8 cellular contexts compared by ENCODE assay signal in genomic region chr3:111717601-111718000, GRCh38. TPM values are rescaled to one million over a fixed set of nuclear protein-coding genes. Genes with fewer than 3 reads are reported as not detected.
A peak's percentile ranks its signal among the peaks of the same experiment; 100 is the strongest.
DNase-seq lines count a peak whose midpoint lies in the region; ATAC-seq and TF ChIP-seq lines count a peak whose summit lies in the region.

No MANE protein-coding gene starts in this region.

- in situ Hi-C loops in GM23248 (cut with MboI) (loop anchor here (5.0 kb wide), 2 partner anchors 145 to 245 kb away; no protein-coding TSS in a partner anchor), Panc1 (cut with HindIII; ENCODE audit: low pct_unique_long_range_greater_than_20kb, low sequenced_read_pairs) (no loop called here)

- H3K23ac ChIP-seq in neuronal stem cell (ENCODE audit: low read depth, low read length, poor library complexity), result no peak overlapping the region

- ATAC-seq in Panc1, result peak; percentile 98

- no peak overlapping the region for H3K14ac ChIP-seq in neuronal stem cell (ENCODE audit: low read length)

- H3K4me1 ChIP-seq in GM23248 (ENCODE audit: insufficient read depth), result peaks cover 8% of the 10 kb centered on the region; the same call in 1 of the 2 replicates
- H3K4me1 ChIP-seq in Panc1 (ENCODE audit: control insufficient read depth, insufficient read depth, low read length), result no peaks in the 10 kb centered on the region; the same call in 1 of the 2 replicates
- peaks cover 0 to 3% of the 10 kb centered on the region in 2 donors for H3K4me1 ChIP-seq in neuronal stem cell (ENCODE audit: control insufficient read depth in 2 of 2, insufficient read depth in 1 of 2, low read depth in 1 of 2, low read length in 2 of 2)

- H3K4me2 ChIP-seq in GM23248 (ENCODE audit: unreplicated experiment) (no peak overlapping the region), neuronal stem cell (ENCODE audit: insufficient read depth, low read length, poor library complexity, severe bottlenecking) (no peak overlapping the region)

- H3K9ac ChIP-seq in GM23248 (no peak overlapping the region), neuronal stem cell (ENCODE audit: low read depth, low read length, poor library complexity) (no peak overlapping the region)

- intact Hi-C loops in Panc1 (cut with micrococcal nuclease; ENCODE audit: unreplicated experiment), result loop anchor here (1.0 to 2.0 kb wide), 3 partner anchors 143 to 295 kb away; no protein-coding TSS in a partner anchor

- H3K9me2 ChIP-seq in GM23248 (ENCODE audit: insufficient read depth), result no peaks in the 10 kb centered on the region

- WGBS in GM23248 (ENCODE audit: low coverage in 1 of 2, low lambda C conversion rate in 2 of 2, missing lambda C conversion rate in 2 of 2), 2 experiments, result 0 to 3% methylated on average over 2 of the region's 2 CpGs
- WGBS in neuronal stem cell (ENCODE audit: extremely low coverage in 2 of 2, insufficient read length in 2 of 2, insufficient replicate concordance in 1 of 2), 2 donors, result no CpG with 5 or more reads among the region's 2 CpGs

- H3K27ac ChIP-seq in GM23248, result no peak overlapping the region
- H3K27ac ChIP-seq in Panc1 (ENCODE audit: low read length), result no peak overlapping the region
- no peak overlapping the region for H3K27ac ChIP-seq in neuronal stem cell (replicated peaks; ENCODE audit: low read length)

- POLR2A ChIA-PET in Panc1 (lab: Charles Lee), result no interaction called here

- DNase-seq in ELR (ENCODE audit: low read depth) (peak; percentile 89), GM23248 (peak; percentile 87), Kasumi-1 (lab: John Stamatoyannopoulos, UW) (peak; percentile 83 to 85), Panc1 (ENCODE audit: low read depth, low spot score) (peak; percentile 71), fibroblast of peridontal ligament (ENCODE audit: extremely low read depth) (peak; percentile 92), neuronal stem cell (ENCODE audit: low spot score) (peak; percentile 74), superior temporal gyrus (ENCODE audit: extremely low spot score) (peak; percentile 94)
- peak; percentile 69 to 70 for DNase-seq in activated T-cell treated with anti-CD3 and anti-CD28 coated beads, Interleukin-2, amount 50 U/mL, for 48 hours

- H4K20me1 ChIP-seq in GM23248 (ENCODE audit: insufficient read depth), result no peaks in the 10 kb centered on the region

- H3K4me3 ChIP-seq in GM23248, result no peak overlapping the region
- H3K4me3 ChIP-seq in Panc1 (ENCODE audit: low read depth in 2 of 2, low read length in 2 of 2), result no peak overlapping the region
- no peak overlapping the region for H3K4me3 ChIP-seq in neuronal stem cell (ENCODE audit: low read length in 2 of 2)

- no peaks in the 10 kb centered on the region for H3K9me3 ChIP-seq in GM23248 (ENCODE audit: low read depth)
- H3K9me3 ChIP-seq in Panc1 (ENCODE audit: control insufficient read depth, insufficient read depth, low read depth, low read length), result no peaks in the 10 kb centered on the region
- H3K9me3 ChIP-seq in neuronal stem cell (replicated peaks in 1 of 2; ENCODE audit: control insufficient read depth in 2 of 2, insufficient read depth in 1 of 2, low read depth in 1 of 2, low read length in 2 of 2), result no peaks in the 10 kb centered on the region

- no peaks in the 10 kb centered on the region for H3K79me2 ChIP-seq in GM23248 (ENCODE audit: insufficient read depth)

- H2BK15ac ChIP-seq in neuronal stem cell (ENCODE audit: low read length), result no peak overlapping the region

- TF ChIP-seq CTCF in Panc1 (IDR thresholded peaks at IDR 0.05), result peak; percentile 94

- H2AK5ac ChIP-seq in neuronal stem cell (ENCODE audit: low read depth, low read length), result no peak overlapping the region

- no peaks in the 10 kb centered on the region for H3K27me3 ChIP-seq in GM23248 (replicated peaks; ENCODE audit: insufficient read depth)
- peaks cover 2% of the 10 kb centered on the region; the same call in 1 of the 2 replicates for H3K27me3 ChIP-seq in Panc1 (ENCODE audit: control insufficient read depth, insufficient read depth, low read length)
- no peaks in the 10 kb centered on the region for H3K27me3 ChIP-seq in neuronal stem cell (ENCODE audit: control insufficient read depth in 3 of 3, insufficient read depth in 3 of 3, low read depth in 1 of 3, low read length in 3 of 3)

- CTCF ChIA-PET in Panc1 (lab: Charles Lee), result interaction anchor here (0.7 to 2.2 kb wide), 9 partner anchors 29 to 295 kb away, joined by 3 to 17 read pairs (median 4); no protein-coding TSS in a partner anchor

- H3K18ac ChIP-seq in neuronal stem cell (ENCODE audit: low read length), result no peak overlapping the region

- H3F3A ChIP-seq in GM23248 (ENCODE audit: insufficient read depth), result 0 out of 2 replicates have a peak, but pooled peaks cover 11% of the 10 kb centered on the region

- H4K91ac ChIP-seq in neuronal stem cell (ENCODE audit: low read depth, low read length, poor library complexity), result no peak overlapping the region

- H3K36me3 ChIP-seq in GM23248 (ENCODE audit: low read depth), result no peaks in the 10 kb centered on the region
- no peaks in the 10 kb centered on the region for H3K36me3 ChIP-seq in Panc1 (ENCODE audit: control insufficient read depth, insufficient read depth, low read length)
- peaks cover 0 to 31% of the 10 kb centered on the region in 2 donors for H3K36me3 ChIP-seq in neuronal stem cell (replicated peaks in 1 of 2; ENCODE audit: control insufficient read depth in 2 of 2, insufficient read depth in 2 of 2, low read length in 2 of 2)

- no peak overlapping the region for H2BK5ac ChIP-seq in neuronal stem cell (ENCODE audit: low read length)

- H3K4ac ChIP-seq in neuronal stem cell (ENCODE audit: low read length), result no peak overlapping the region

- no peak overlapping the region for H2BK12ac ChIP-seq in neuronal stem cell (ENCODE audit: low read length)

- no TSS peak for BruUV-seq in Panc1 (replicated peaks; lab: Mats Ljungman, UMichigan)

- H2AFZ ChIP-seq in GM23248 (no peak overlapping the region), neuronal stem cell (ENCODE audit: low read length) (no peak overlapping the region)

- H3K79me1 ChIP-seq in neuronal stem cell (ENCODE audit: low read depth, low read length), result no peaks in the 10 kb centered on the region

- H4K8ac ChIP-seq in neuronal stem cell (ENCODE audit: low read depth, low read length), result no peak overlapping the region

- H2BK120ac ChIP-seq in neuronal stem cell (ENCODE audit: low read depth, low read length), result no peak overlapping the region

RNA-seq across cellular contexts. Expression of gene PLCXD2, which starts 43.1 kb away (rescaled TPM):
- total RNA-seq in GM23248 (2014; rRNA removed; shearing (Covaris generic)), result 0.38 and 0.54 TPM in 2 replicates
- polyA plus RNA-seq in GM23248 (2016; fragmentation: Nextera tagmentation; extraction: Ambion mirVana), result 0.11 TPM in 1 of 2 replicates, not detected in the other
- total RNA-seq in Panc1 (2021; ENCODE audit: unreplicated experiment), result 0.44 TPM
- 0.15 TPM for polyA plus RNA-seq in Panc1 (2012; ENCODE audit: insufficient read length)
- 2.3 TPM for polyA plus RNA-seq in neuronal stem cell (2013, experiment 1 of 2)
- 2.4 TPM for polyA plus RNA-seq in neuronal stem cell (2013, experiment 2 of 2)
